8 cellular contexts compared by ENCODE assay signal in genomic region chr5:35183243-35183955, GRCh38. TPM values are rescaled to one million over a fixed set of nuclear protein-coding genes. Genes with fewer than 3 reads are reported as not detected.
DNase-seq lines count a peak whose midpoint lies in the region; ATAC-seq and TF ChIP-seq lines count a peak whose summit lies in the region.

No MANE protein-coding gene starts in this region.

- H3K14ac ChIP-seq in neuronal stem cell (ENCODE audit: low read length) = no peak overlapping the region

- no peak overlapping the region for H3K23ac ChIP-seq in neuronal stem cell (ENCODE audit: low read depth, low read length, poor library complexity)

- H3K4me2 ChIP-seq in neuronal stem cell (ENCODE audit: insufficient read depth, low read length, poor library complexity, severe bottlenecking) = no peak overlapping the region

- H4K91ac ChIP-seq in neuronal stem cell (ENCODE audit: low read depth, low read length, poor library complexity) = no peak overlapping the region

- no peak overlapping the region for H2BK12ac ChIP-seq in neuronal stem cell (ENCODE audit: low read length)

- TF ChIP-seq CTCF in RWPE2 (IDR thresholded peaks at IDR 0.05; ENCODE audit: poor library complexity, severe bottlenecking) = peak; percentile 79

- no peaks in the 10 kb centered on the region for H3K9me3 ChIP-seq in RWPE2 (ENCODE audit: severe bottlenecking)
- H3K9me3 ChIP-seq in neuronal stem cell (replicated peaks in 1 of 2; ENCODE audit: control insufficient read depth in 2 of 2, insufficient read depth in 1 of 2, low read depth in 1 of 2, low read length in 2 of 2) = no peaks in the 10 kb centered on the region

- H3K36me3 ChIP-seq in RWPE2 (ENCODE audit: low read depth) = no peaks in the 10 kb centered on the region
- no peaks in the 10 kb centered on the region for H3K36me3 ChIP-seq in neuronal stem cell (replicated peaks in 1 of 2; ENCODE audit: control insufficient read depth in 2 of 2, insufficient read depth in 2 of 2, low read length in 2 of 2)

- H3K27ac Mint-ChIP-seq in effector memory CD8-positive, alpha-beta T cell = no peak overlapping the region

- no peak overlapping the region for H3K18ac ChIP-seq in neuronal stem cell (ENCODE audit: low read length)

- no peak for TF ChIP-seq POLR2A in erythroblast (IDR thresholded peaks at IDR 0.05; ENCODE audit: low read length)

- no CpG with 5 or more reads among the region's 4 CpGs for WGBS in neuronal stem cell (ENCODE audit: extremely low coverage in 2 of 2, insufficient read length in 2 of 2, insufficient replicate concordance in 1 of 2), 2 donors

- peak; percentile 20 for DNase-seq in CD1c-positive myeloid dendritic cell (ENCODE audit: extremely low spot score)
- no peak for DNase-seq in RWPE2 (ENCODE audit: low spot score)
- peak; percentile 11 to 26 for DNase-seq in erythroblast (lab: John Stamatoyannopoulos, UW)
- peak; percentile 14 for DNase-seq in neuronal stem cell (ENCODE audit: low spot score)
- no peak for DNase-seq in activated gamma-delta T cell (lab: John Stamatoyannopoulos, UW)
- DNase-seq in effector memory CD8-positive, alpha-beta T cell = no peak

- H3K4ac ChIP-seq in neuronal stem cell (ENCODE audit: low read length) = no peak overlapping the region

- no peaks in the 10 kb centered on the region for H3K36me3 Mint-ChIP-seq in effector memory CD8-positive, alpha-beta T cell (ENCODE audit: insufficient read depth)

- H3K9me3 Mint-ChIP-seq in effector memory CD8-positive, alpha-beta T cell = no peaks in the 10 kb centered on the region

- no peak overlapping the region for H4K8ac ChIP-seq in neuronal stem cell (ENCODE audit: low read depth, low read length)

- no peak overlapping the region for H2AK5ac ChIP-seq in neuronal stem cell (ENCODE audit: low read depth, low read length)

- no peak overlapping the region for H2BK15ac ChIP-seq in neuronal stem cell (ENCODE audit: low read length)

- H2BK5ac ChIP-seq in neuronal stem cell (ENCODE audit: low read length) = no peak overlapping the region

- no peak overlapping the region for H3K4me3 Mint-ChIP-seq in effector memory CD8-positive, alpha-beta T cell

- H3K4me3 ChIP-seq in RWPE2 (ENCODE audit: severe bottlenecking) (no peak overlapping the region), neuronal stem cell (ENCODE audit: low read length in 2 of 2) (no peak overlapping the region)

- H3K4me1 ChIP-seq in RWPE2 (ENCODE audit: insufficient read depth, poor library complexity, severe bottlenecking) (no peaks in the 10 kb centered on the region), neuronal stem cell (ENCODE audit: control insufficient read depth in 2 of 2, insufficient read depth in 1 of 2, low read depth in 1 of 2, low read length in 2 of 2) (peaks cover 0 to 4% of the 10 kb centered on the region in 2 donors)

- ATAC-seq in GM19043 (IDR thresholded peaks at IDR 0.05; ENCODE audit: low read depth, unreplicated experiment) (peak; percentile 84), HG03460 (IDR thresholded peaks at IDR 0.05; ENCODE audit: unreplicated experiment) (peak; percentile 88), RWPE2 (ENCODE audit: low read depth) (peak; percentile 72)
- ATAC-seq in effector memory CD8-positive, alpha-beta T cell (replicated peaks) = no peak

- peaks cover 22% of the 10 kb centered on the region for H3K27me3 ChIP-seq in RWPE2 (ENCODE audit: insufficient read depth, poor library complexity, severe bottlenecking)
- no peaks in the 10 kb centered on the region for H3K27me3 ChIP-seq in neuronal stem cell (ENCODE audit: control insufficient read depth in 3 of 3, insufficient read depth in 3 of 3, low read depth in 1 of 3, low read length in 3 of 3)

- H3K79me1 ChIP-seq in neuronal stem cell (ENCODE audit: low read depth, low read length) = no peaks in the 10 kb centered on the region

- no peaks in the 10 kb centered on the region for H3K4me1 Mint-ChIP-seq in effector memory CD8-positive, alpha-beta T cell (ENCODE audit: low read depth in 2 of 2)

- no peak overlapping the region for H3K9ac ChIP-seq in neuronal stem cell (ENCODE audit: low read depth, low read length, poor library complexity)

- H2BK120ac ChIP-seq in neuronal stem cell (ENCODE audit: low read depth, low read length) = no peak overlapping the region

- peaks cover 7 to 46% of the 10 kb centered on the region in 2 donors for H3K27me3 Mint-ChIP-seq in effector memory CD8-positive, alpha-beta T cell

- H3K27ac ChIP-seq in RWPE2 (ENCODE audit: poor library complexity, severe bottlenecking) (no peak overlapping the region), neuronal stem cell (replicated peaks; ENCODE audit: low read length) (no peak overlapping the region)

- H2AFZ ChIP-seq in neuronal stem cell (ENCODE audit: low read length) = peak overlapping the region; percentile 47

RNA-seq across cellular contexts. Expression of gene PRLR, which starts 46.9 kb away (rescaled TPM):
- polyA plus RNA-seq in neuronal stem cell (2013, experiment 1 of 2) = 0.11 TPM
- 0.12 TPM for polyA plus RNA-seq in neuronal stem cell (2013, experiment 2 of 2)

Comparison
In these comparisons a context has a peak if more than half of its experiments do, and no peak if none do; other contexts are left out.
1. DNase-seq: peak in CD1c-positive myeloid dendritic cell (single experiment), erythroblast (2 of 2) and neuronal stem cell (single experiment); none in RWPE2 (single experiment), activated gamma-delta T cell (single experiment) and effector memory CD8-positive, alpha-beta T cell (0 of 3).